In the genomic region with DNA sequence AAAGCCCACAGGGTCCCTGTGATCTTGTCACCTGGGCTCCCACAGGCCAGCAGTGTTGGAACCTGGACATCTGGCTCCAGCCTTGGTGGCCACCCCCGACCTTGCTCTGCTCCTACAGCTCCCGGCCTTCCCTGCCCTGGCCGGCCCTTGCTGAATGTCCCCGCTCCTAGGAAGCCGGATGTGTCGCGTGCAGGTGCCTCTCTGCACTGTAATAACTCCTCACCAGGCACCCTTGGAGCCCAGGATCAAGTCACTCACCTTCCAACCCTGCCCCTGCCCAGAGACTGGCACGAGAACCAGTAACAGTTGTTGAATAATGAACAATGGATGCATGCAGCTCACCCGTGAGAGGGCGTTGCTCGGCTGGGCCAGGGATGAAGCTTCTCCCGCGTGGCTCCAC, we compare ENCODE assay signal across 2 cellular contexts.
TF ChIP-seq lines count a peak whose summit lies in the region.

No MANE protein-coding gene starts in this region.

TF ChIP-seq in K562, 482 proteins besides CTCF, POLR2A, EP300 and RAD21 (continued from another document):
- TF ChIP-seq ZBTB43 (CRISPR knock-in tag; IDR thresholded peaks at IDR 0.05): no peak
- no peak for TF ChIP-seq MED1 (CRISPR knock-in tag; IDR thresholded peaks at IDR 0.05; ENCODE audit: borderline replicate concordance)
- no peak for TF ChIP-seq HMG20A (CRISPR knock-in tag; conservative IDR thresholded peaks at IDR 0.05)
- no peak for TF ChIP-seq ESRRB (CRISPR knock-in tag; IDR thresholded peaks at IDR 0.05; ENCODE audit: borderline replicate concordance)
- TF ChIP-seq CHD1 (IDR thresholded peaks at IDR 0.05; ENCODE audit: low read length): no peak
- TF ChIP-seq ZNF445 (CRISPR knock-in tag; IDR thresholded peaks at IDR 0.05; ENCODE audit: low read depth): no peak
- TF ChIP-seq CBX8 (IDR thresholded peaks at IDR 0.05; ENCODE audit: borderline replicate concordance, extremely low read depth, low read depth, low read length, poor library complexity, severe bottlenecking): no peak
- no peak for TF ChIP-seq NCOA6 (IDR thresholded peaks at IDR 0.05)
- no peak for TF ChIP-seq ATF3 (IDR thresholded peaks at IDR 0.05)
- no peak for TF ChIP-seq ATF3 (CRISPR knock-in tag; conservative IDR thresholded peaks at IDR 0.05)
- no peak for TF ChIP-seq ARID1B (IDR thresholded peaks at IDR 0.05)
- TF ChIP-seq GTF2A2 (tag; IDR thresholded peaks at IDR 0.05): no peak
- no peak for TF ChIP-seq ZNF407 (IDR thresholded peaks at IDR 0.05; ENCODE audit: low read depth)
- no peak for TF ChIP-seq HDAC2 (IDR thresholded peaks at IDR 0.05)
- no peak for TF ChIP-seq ZNF140 (CRISPR knock-in tag; IDR thresholded peaks at IDR 0.05)

TF ChIP-seq in SK-N-SH, 30 proteins besides CTCF, POLR2A, EP300 and RAD21 (continued from another document):
- TF ChIP-seq SIN3A (IDR thresholded peaks at IDR 0.05; ENCODE audit: borderline replicate concordance, low read depth, low read length) (no peak), TEAD4 (IDR thresholded peaks at IDR 0.05; ENCODE audit: borderline replicate concordance, insufficient read depth) (no peak), FOXM1 (IDR thresholded peaks at IDR 0.05; ENCODE audit: low read depth) (no peak), EZH2phosphoT487 (IDR thresholded peaks at IDR 0.05; ENCODE audit: borderline replicate concordance, low read depth) (no peak), RCOR1 (IDR thresholded peaks at IDR 0.05; ENCODE audit: low read length) (no peak), GATA2 (CRISPR knock-in tag; IDR thresholded peaks at IDR 0.05) (no peak), YY1 (IDR thresholded peaks at IDR 0.05; ENCODE audit: low read depth) (no peak), FOXJ3 (CRISPR knock-in tag; IDR thresholded peaks at IDR 0.05) (no peak)
TF ChIP-seq in SK-N-SH: peak in this region for 0.
